In the genomic region with DNA sequence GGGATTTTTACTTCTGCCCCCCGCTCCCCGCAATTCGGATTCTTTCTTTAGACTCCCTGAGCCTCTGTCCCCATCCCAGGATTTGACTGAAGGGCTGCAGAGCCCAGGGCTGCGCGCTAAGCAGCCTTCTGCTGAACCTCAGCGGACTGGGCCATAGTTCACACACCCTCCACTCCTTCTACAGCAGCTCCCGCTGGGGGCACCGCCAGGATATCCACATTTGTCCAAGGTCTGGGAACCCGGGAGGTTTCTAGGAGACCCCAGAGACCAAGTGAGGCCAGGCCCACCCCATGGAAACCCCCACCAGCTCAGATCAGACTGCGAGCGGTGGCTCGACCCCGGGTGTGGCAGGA, we compare ENCODE assay signal across 1 cellular context.
TF ChIP-seq lines count a peak whose summit lies in the region.

No MANE protein-coding gene starts in this region.

TF ChIP-seq in GM23338, 12 proteins besides CTCF, POLR2A, EP300 and RAD21 (continued from another document):
- TF ChIP-seq, protein P1, sequence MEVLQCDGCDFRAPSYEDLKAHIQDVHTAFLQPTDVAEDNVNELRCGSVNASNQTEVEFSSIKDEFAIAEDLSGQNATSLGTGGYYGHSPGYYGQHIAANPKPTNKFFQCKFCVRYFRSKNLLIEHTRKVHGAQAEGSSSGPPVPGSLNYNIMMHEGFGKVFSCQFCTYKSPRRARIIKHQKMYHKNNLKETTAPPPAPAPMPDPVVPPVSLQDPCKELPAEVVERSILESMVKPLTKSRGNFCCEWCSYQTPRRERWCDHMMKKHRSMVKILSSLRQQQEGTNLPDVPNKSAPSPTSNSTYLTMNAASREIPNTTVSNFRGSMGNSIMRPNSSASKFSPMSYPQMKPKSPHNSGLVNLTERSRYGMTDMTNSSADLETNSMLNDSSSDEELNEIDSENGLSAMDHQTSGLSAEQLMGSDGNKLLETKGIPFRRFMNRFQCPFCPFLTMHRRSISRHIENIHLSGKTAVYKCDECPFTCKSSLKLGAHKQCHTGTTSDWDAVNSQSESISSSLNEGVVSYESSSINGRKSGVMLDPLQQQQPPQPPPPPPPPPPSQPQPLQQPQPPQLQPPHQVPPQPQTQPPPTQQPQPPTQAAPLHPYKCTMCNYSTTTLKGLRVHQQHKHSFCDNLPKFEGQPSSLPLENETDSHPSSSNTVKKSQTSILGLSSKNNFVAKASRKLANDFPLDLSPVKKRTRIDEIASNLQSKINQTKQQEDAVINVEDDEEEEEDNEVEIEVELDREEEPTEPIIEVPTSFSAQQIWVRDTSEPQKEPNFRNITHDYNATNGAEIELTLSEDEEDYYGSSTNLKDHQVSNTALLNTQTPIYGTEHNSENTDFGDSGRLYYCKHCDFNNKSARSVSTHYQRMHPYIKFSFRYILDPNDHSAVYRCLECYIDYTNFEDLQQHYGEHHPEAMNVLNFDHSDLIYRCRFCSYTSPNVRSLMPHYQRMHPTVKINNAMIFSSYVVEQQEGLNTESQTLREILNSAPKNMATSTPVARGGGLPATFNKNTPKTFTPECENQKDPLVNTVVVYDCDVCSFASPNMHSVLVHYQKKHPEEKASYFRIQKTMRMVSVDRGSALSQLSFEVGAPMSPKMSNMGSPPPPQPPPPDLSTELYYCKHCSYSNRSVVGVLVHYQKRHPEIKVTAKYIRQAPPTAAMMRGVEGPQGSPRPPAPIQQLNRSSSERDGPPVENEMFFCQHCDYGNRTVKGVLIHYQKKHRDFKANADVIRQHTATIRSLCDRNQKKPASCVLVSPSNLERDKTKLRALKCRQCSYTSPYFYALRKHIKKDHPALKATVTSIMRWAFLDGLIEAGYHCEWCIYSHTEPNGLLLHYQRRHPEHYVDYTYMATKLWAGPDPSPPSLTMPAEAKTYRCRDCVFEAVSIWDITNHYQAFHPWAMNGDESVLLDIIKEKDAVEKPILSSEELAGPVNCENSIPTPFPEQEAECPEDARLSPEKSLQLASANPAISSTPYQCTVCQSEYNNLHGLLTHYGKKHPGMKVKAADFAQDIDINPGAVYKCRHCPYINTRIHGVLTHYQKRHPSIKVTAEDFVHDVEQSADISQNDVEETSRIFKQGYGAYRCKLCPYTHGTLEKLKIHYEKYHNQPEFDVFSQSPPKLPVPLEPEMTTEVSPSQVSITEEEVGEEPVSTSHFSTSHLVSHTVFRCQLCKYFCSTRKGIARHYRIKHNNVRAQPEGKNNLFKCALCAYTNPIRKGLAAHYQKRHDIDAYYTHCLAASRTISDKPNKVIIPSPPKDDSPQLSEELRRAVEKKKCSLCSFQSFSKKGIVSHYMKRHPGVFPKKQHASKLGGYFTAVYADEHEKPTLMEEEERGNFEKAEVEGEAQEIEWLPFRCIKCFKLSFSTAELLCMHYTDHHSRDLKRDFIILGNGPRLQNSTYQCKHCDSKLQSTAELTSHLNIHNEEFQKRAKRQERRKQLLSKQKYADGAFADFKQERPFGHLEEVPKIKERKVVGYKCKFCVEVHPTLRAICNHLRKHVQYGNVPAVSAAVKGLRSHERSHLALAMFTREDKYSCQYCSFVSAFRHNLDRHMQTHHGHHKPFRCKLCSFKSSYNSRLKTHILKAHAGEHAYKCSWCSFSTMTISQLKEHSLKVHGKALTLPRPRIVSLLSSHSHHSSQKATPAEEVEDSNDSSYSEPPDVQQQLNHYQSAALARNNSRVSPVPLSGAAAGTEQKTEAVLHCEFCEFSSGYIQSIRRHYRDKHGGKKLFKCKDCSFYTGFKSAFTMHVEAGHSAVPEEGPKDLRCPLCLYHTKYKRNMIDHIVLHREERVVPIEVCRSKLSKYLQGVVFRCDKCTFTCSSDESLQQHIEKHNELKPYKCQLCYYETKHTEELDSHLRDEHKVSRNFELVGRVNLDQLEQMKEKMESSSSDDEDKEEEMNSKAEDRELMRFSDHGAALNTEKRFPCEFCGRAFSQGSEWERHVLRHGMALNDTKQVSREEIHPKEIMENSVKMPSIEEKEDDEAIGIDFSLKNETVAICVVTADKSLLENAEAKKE (CRISPR knock-in tag; IDR thresholded peaks at IDR 0.05), result no peak
- no peak for TF ChIP-seq EZH2phosphoT487 (IDR thresholded peaks at IDR 0.05; ENCODE audit: unreplicated experiment)
- TF ChIP-seq NANOG (IDR thresholded peaks at IDR 0.05; ENCODE audit: borderline replicate concordance), result no peak
- no peak for TF ChIP-seq CREB1 (CRISPR knock-in tag; IDR thresholded peaks at IDR 0.05; ENCODE audit: low read depth)
- TF ChIP-seq POLR2AphosphoS5 (IDR thresholded peaks at IDR 0.05; ENCODE audit: low read depth), result no peak
- TF ChIP-seq, protein P2, sequence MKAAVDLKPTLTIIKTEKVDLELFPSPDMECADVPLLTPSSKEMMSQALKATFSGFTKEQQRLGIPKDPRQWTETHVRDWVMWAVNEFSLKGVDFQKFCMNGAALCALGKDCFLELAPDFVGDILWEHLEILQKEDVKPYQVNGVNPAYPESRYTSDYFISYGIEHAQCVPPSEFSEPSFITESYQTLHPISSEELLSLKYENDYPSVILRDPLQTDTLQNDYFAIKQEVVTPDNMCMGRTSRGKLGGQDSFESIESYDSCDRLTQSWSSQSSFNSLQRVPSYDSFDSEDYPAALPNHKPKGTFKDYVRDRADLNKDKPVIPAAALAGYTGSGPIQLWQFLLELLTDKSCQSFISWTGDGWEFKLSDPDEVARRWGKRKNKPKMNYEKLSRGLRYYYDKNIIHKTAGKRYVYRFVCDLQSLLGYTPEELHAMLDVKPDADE (IDR thresholded peaks at IDR 0.05), result no peak
- TF ChIP-seq EZH2 (IDR thresholded peaks at IDR 0.05; ENCODE audit: low read depth, unreplicated experiment), result no peak
- no peak for TF ChIP-seq ZNF114 (CRISPR knock-in tag; IDR thresholded peaks at IDR 0.05)
TF ChIP-seq in GM23338: peak in this region for 0.
